1 cellular context compared by ENCODE assay signal in the genomic region with DNA sequence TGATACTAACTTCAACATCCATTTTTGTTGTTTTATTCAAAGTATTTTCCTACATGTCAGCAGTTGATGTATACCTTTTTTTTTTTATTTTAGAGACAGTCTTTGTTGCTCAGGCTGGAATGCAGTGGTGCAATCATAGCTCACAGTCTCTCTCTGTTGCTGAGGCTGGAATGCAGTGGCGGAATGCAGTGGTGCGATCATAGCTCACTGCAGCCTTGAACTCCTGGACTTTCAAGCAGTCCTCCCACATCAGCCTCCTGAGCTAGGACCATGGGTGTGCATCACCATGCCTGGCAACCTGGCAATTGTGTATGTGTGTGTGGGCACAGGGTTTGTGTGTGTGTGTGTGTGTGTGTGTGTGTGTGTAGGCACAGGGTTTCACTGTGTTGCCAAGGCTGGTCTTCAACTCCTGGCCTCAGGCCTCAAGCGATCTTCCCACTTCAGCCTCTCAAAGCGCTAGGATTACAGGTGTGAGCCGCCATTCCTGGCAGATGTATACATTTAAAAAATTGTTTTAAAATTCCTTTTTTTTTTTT.
TF ChIP-seq lines count a peak whose summit lies in the region.

No MANE protein-coding gene starts in this region.

TF ChIP-seq in HepG2, 621 proteins besides CTCF, POLR2A, EP300 and RAD21 (continued from another document and continues in another):
- TF ChIP-seq, protein P1, sequence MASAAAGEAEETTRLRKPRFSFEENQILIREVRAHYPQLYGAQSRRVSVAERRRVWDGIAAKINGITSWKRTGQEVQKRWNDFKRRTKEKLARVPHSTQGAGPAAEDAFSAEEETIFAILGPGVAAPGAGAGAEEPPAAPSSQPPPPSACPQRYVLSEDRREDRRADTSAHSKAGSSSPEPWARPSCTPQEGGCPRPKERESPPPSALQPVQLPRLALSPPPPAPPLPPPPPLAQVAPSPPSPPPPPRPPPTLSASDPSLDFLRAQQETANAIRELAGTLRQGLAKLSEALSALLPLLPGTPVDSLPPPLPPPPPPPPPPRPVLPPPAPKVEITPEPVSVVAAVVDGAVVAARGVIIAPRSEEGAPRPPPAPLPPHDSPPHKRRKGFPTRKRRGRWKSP (CRISPR knock-in tag; IDR thresholded peaks at IDR 0.05), result no peak
- no peak for TF ChIP-seq ZNF776 (CRISPR knock-in tag; IDR thresholded peaks at IDR 0.05)
- no peak; the same call in 1 of the 2 replicates for TF ChIP-seq ZNF619 (CRISPR knock-in tag; IDR thresholded peaks at IDR 0.05)
- 0 out of 2 replicates have a peak, but pooled peaks have one; percentile 35 for TF ChIP-seq MIER2 (CRISPR knock-in tag; IDR thresholded peaks at IDR 0.05)
- no peak for TF ChIP-seq ZNF121 (CRISPR knock-in tag; IDR thresholded peaks at IDR 0.05)
- TF ChIP-seq, protein P2, sequence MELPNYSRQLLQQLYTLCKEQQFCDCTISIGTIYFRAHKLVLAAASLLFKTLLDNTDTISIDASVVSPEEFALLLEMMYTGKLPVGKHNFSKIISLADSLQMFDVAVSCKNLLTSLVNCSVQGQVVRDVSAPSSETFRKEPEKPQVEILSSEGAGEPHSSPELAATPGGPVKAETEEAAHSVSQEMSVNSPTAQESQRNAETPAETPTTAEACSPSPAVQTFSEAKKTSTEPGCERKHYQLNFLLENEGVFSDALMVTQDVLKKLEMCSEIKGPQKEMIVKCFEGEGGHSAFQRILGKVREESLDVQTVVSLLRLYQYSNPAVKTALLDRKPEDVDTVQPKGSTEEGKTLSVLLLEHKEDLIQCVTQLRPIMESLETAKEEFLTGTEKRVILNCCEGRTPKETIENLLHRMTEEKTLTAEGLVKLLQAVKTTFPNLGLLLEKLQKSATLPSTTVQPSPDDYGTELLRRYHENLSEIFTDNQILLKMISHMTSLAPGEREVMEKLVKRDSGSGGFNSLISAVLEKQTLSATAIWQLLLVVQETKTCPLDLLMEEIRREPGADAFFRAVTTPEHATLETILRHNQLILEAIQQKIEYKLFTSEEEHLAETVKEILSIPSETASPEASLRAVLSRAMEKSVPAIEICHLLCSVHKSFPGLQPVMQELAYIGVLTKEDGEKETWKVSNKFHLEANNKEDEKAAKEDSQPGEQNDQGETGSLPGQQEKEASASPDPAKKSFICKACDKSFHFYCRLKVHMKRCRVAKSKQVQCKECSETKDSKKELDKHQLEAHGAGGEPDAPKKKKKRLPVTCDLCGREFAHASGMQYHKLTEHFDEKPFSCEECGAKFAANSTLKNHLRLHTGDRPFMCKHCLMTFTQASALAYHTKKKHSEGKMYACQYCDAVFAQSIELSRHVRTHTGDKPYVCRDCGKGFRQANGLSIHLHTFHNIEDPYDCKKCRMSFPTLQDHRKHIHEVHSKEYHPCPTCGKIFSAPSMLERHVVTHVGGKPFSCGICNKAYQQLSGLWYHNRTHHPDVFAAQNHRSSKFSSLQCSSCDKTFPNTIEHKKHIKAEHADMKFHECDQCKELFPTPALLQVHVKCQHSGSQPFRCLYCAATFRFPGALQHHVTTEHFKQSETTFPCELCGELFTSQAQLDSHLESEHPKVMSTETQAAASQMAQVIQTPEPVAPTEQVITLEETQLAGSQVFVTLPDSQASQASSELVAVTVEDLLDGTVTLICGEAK (IDR thresholded peaks at IDR 0.05), result no peak
- TF ChIP-seq, protein P2 (CRISPR knock-in tag; IDR thresholded peaks at IDR 0.05), result no peak
- TF ChIP-seq ZNF569 (CRISPR knock-in tag; IDR thresholded peaks at IDR 0.05; ENCODE audit: borderline replicate concordance), result no peak
- no peak for TF ChIP-seq NFKBIZ (CRISPR knock-in tag; IDR thresholded peaks at IDR 0.05)
- TF ChIP-seq KDM4B (CRISPR knock-in tag; IDR thresholded peaks at IDR 0.05), result no peak
- TF ChIP-seq, protein P3, sequence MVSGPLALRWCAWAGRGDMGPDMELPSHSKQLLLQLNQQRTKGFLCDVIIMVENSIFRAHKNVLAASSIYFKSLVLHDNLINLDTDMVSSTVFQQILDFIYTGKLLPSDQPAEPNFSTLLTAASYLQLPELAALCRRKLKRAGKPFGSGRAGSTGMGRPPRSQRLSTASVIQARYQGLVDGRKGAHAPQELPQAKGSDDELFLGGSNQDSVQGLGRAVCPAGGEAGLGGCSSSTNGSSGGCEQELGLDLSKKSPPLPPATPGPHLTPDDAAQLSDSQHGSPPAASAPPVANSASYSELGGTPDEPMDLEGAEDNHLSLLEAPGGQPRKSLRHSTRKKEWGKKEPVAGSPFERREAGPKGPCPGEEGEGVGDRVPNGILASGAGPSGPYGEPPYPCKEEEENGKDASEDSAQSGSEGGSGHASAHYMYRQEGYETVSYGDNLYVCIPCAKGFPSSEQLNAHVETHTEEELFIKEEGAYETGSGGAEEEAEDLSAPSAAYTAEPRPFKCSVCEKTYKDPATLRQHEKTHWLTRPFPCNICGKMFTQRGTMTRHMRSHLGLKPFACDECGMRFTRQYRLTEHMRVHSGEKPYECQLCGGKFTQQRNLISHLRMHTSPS (CRISPR knock-in tag; IDR thresholded peaks at IDR 0.05; ENCODE audit: low read depth), result peak; percentile 89
- TF ChIP-seq, protein P4, sequence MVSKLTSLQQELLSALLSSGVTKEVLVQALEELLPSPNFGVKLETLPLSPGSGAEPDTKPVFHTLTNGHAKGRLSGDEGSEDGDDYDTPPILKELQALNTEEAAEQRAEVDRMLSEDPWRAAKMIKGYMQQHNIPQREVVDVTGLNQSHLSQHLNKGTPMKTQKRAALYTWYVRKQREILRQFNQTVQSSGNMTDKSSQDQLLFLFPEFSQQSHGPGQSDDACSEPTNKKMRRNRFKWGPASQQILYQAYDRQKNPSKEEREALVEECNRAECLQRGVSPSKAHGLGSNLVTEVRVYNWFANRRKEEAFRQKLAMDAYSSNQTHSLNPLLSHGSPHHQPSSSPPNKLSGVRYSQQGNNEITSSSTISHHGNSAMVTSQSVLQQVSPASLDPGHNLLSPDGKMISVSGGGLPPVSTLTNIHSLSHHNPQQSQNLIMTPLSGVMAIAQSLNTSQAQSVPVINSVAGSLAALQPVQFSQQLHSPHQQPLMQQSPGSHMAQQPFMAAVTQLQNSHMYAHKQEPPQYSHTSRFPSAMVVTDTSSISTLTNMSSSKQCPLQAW (CRISPR knock-in tag; IDR thresholded peaks at IDR 0.05), result 0 out of 2 replicates have a peak, but pooled peaks have one; percentile 31
- no peak for TF ChIP-seq KAT2B (IDR thresholded peaks at IDR 0.05; ENCODE audit: borderline replicate concordance, low read depth, low read length)
- peak; percentile 48 to 61 for TF ChIP-seq MAFK (conservative IDR thresholded peaks at IDR 0.05 in 1 of 2, IDR thresholded peaks at IDR 0.05 in 1 of 2; ENCODE audit: low read length in 2 of 2)
- TF ChIP-seq TBX2 (CRISPR knock-in tag; IDR thresholded peaks at IDR 0.05; ENCODE audit: borderline replicate concordance), result no peak
- TF ChIP-seq HES4 (CRISPR knock-in tag; IDR thresholded peaks at IDR 0.05; ENCODE audit: borderline replicate concordance), result no peak
- TF ChIP-seq ZNF446 (CRISPR knock-in tag; IDR thresholded peaks at IDR 0.05), result no peak
- TF ChIP-seq, protein P5, sequence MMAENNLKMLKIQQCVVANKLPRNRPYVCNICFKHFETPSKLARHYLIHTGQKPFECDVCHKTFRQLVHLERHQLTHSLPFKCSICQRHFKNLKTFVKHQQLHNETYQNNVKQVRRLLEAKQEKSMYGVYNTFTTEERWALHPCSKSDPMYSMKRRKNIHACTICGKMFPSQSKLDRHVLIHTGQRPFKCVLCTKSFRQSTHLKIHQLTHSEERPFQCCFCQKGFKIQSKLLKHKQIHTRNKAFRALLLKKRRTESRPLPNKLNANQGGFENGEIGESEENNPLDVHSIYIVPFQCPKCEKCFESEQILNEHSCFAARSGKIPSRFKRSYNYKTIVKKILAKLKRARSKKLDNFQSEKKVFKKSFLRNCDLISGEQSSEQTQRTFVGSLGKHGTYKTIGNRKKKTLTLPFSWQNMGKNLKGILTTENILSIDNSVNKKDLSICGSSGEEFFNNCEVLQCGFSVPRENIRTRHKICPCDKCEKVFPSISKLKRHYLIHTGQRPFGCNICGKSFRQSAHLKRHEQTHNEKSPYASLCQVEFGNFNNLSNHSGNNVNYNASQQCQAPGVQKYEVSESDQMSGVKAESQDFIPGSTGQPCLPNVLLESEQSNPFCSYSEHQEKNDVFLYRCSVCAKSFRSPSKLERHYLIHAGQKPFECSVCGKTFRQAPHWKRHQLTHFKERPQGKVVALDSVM (CRISPR knock-in tag; IDR thresholded peaks at IDR 0.05), result peak; percentile 99
- peak; percentile 95 for TF ChIP-seq POGZ (CRISPR knock-in tag; IDR thresholded peaks at IDR 0.05)
- peak; percentile 57; the same call in 1 of the 2 replicates for TF ChIP-seq REPIN1 (CRISPR knock-in tag; IDR thresholded peaks at IDR 0.05; ENCODE audit: borderline replicate concordance, low read depth)
- TF ChIP-seq ZNF747 (CRISPR knock-in tag; IDR thresholded peaks at IDR 0.05; ENCODE audit: borderline replicate concordance), result no peak
- TF ChIP-seq NONO (IDR thresholded peaks at IDR 0.05), result no peak
- peak; percentile 75 for TF ChIP-seq NONO (CRISPR knock-in tag; conservative IDR thresholded peaks at IDR 0.05)
- peak; percentile 58; the same call in 1 of the 2 replicates for TF ChIP-seq MEIS2 (CRISPR knock-in tag; IDR thresholded peaks at IDR 0.05)
- TF ChIP-seq THAP11 (CRISPR knock-in tag; IDR thresholded peaks at IDR 0.05), result no peak
- no peak for TF ChIP-seq ZFP41 (CRISPR knock-in tag; IDR thresholded peaks at IDR 0.05; ENCODE audit: borderline replicate concordance)
- TF ChIP-seq EED (CRISPR knock-in tag; IDR thresholded peaks at IDR 0.05), result no peak
- TF ChIP-seq HOXA3 (CRISPR knock-in tag; IDR thresholded peaks at IDR 0.05), result peak; percentile 75
- TF ChIP-seq TSC22D2 (CRISPR knock-in tag; IDR thresholded peaks at IDR 0.05; ENCODE audit: borderline replicate concordance), result no peak
- peak; percentile 89 for TF ChIP-seq NCOR1 (IDR thresholded peaks at IDR 0.05; ENCODE audit: borderline replicate concordance, low read length)
- no peak for TF ChIP-seq SUZ12 (IDR thresholded peaks at IDR 0.05; ENCODE audit: low read depth, low read length)
- peak; percentile 66 for TF ChIP-seq DMAP1 (CRISPR knock-in tag; IDR thresholded peaks at IDR 0.05)
- peak; percentile 72 for TF ChIP-seq RARA (CRISPR knock-in tag; IDR thresholded peaks at IDR 0.05)
- TF ChIP-seq WIZ (CRISPR knock-in tag; IDR thresholded peaks at IDR 0.05), result no peak
- TF ChIP-seq, protein P6, sequence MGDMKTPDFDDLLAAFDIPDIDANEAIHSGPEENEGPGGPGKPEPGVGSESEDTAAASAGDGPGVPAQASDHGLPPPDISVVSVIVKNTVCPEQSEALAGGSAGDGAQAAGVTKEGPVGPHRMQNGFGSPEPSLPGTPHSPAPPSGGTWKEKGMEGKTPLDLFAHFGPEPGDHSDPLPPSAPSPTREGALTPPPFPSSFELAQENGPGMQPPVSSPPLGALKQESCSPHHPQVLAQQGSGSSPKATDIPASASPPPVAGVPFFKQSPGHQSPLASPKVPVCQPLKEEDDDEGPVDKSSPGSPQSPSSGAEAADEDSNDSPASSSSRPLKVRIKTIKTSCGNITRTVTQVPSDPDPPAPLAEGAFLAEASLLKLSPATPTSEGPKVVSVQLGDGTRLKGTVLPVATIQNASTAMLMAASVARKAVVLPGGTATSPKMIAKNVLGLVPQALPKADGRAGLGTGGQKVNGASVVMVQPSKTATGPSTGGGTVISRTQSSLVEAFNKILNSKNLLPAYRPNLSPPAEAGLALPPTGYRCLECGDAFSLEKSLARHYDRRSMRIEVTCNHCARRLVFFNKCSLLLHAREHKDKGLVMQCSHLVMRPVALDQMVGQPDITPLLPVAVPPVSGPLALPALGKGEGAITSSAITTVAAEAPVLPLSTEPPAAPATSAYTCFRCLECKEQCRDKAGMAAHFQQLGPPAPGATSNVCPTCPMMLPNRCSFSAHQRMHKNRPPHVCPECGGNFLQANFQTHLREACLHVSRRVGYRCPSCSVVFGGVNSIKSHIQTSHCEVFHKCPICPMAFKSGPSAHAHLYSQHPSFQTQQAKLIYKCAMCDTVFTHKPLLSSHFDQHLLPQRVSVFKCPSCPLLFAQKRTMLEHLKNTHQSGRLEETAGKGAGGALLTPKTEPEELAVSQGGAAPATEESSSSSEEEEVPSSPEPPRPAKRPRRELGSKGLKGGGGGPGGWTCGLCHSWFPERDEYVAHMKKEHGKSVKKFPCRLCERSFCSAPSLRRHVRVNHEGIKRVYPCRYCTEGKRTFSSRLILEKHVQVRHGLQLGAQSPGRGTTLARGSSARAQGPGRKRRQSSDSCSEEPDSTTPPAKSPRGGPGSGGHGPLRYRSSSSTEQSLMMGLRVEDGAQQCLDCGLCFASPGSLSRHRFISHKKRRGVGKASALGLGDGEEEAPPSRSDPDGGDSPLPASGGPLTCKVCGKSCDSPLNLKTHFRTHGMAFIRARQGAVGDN (CRISPR knock-in tag; IDR thresholded peaks at IDR 0.05), result peak; percentile 65
- peak; percentile 98 for TF ChIP-seq ZMYM3 (CRISPR knock-in tag; IDR thresholded peaks at IDR 0.05)
- peak; percentile 71; the same call in 1 of the 2 replicates for TF ChIP-seq BORCS8-MEF2B (CRISPR knock-in tag; IDR thresholded peaks at IDR 0.05)
- TF ChIP-seq, protein P7, sequence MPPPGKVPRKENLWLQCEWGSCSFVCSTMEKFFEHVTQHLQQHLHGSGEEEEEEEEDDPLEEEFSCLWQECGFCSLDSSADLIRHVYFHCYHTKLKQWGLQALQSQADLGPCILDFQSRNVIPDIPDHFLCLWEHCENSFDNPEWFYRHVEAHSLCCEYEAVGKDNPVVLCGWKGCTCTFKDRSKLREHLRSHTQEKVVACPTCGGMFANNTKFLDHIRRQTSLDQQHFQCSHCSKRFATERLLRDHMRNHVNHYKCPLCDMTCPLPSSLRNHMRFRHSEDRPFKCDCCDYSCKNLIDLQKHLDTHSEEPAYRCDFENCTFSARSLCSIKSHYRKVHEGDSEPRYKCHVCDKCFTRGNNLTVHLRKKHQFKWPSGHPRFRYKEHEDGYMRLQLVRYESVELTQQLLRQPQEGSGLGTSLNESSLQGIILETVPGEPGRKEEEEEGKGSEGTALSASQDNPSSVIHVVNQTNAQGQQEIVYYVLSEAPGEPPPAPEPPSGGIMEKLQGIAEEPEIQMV (CRISPR knock-in tag; IDR thresholded peaks at IDR 0.05; ENCODE audit: low read depth), result no peak
- peak; percentile 63; the same call in 1 of the 2 replicates for TF ChIP-seq ZNF12 (CRISPR knock-in tag; IDR thresholded peaks at IDR 0.05)
